ENCODE assay signal across 17 cellular contexts in the genomic region with DNA sequence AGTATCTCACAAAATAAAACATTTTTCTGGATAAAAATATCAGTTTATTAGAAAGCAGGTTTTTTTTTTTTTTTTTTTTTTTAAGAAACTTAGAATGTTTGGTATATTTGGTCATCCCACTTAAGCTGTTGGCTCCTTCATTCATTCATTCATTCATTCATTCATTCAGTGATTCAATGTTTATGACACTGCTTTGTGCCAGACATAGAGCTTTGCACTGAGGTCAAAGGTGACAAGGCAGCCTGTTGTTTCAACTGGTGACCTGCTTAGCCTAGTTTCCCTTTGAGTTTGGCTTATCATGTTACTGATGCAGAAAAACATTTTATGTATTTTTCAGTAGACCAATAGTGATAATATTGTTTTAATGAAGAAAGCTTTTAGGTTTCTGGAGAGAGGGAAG. TPM values are rescaled to one million over a fixed set of nuclear protein-coding genes. Genes with fewer than 3 reads are reported as not detected.
DNase-seq lines count a peak whose midpoint lies in the region; ATAC-seq and TF ChIP-seq lines count a peak whose summit lies in the region.
"Had no signal": no experiment of that assay in that cellular context is flagged by ENCODE, and none has a peak within 500 bp of the region (broad histone marks: within the 10 kb centered on the region; RNA-seq: fewer than 3 reads in every experiment).

No MANE protein-coding gene starts in this region.

- H3K27me3 Mint-ChIP-seq in memory B cell = no peaks in the 10 kb centered on the region
- H3K27me3 Mint-ChIP-seq in activated CD4-positive, alpha-beta memory T cell treated with anti-CD3 and anti-CD28 coated beads, Interleukin-2, amount 10 ng/mL, durations not matched to agents 7 days and 5 days = no peaks in the 10 kb centered on the region
- H3K27me3 Mint-ChIP-seq in endodermal cell (ENCODE audit: insufficient read depth) = no peaks in the 10 kb centered on the region
- H3K27me3 Mint-ChIP-seq: CD4-positive, alpha-beta T cell had no signal

- H3K27ac ChIP-seq in cardiac muscle cell = peak overlapping the region; percentile 53
- no peak overlapping the region for H3K27ac ChIP-seq in right cardiac atrium (ENCODE audit: low read length)
- H3K27ac ChIP-seq in cingulate gyrus (ENCODE audit: low read depth, low read length) = peak overlapping the region; percentile 19
- peak overlapping the region in 2 of 3 donors; percentile 44 to 46 for H3K27ac ChIP-seq in thyroid gland
- no peak overlapping the region for H3K27ac ChIP-seq in substantia nigra (ENCODE audit: low read depth, low read length, poor library complexity, severe bottlenecking)
- H3K27ac ChIP-seq in endodermal cell (ENCODE audit: low read depth, low read length) = no peak overlapping the region

- CTCF ChIA-PET in activated CD4-positive, alpha-beta memory T cell treated with anti-CD3 and anti-CD28 coated beads, Interleukin-2, amount 10 ng/mL, durations not matched to agents 7 days and 5 days (lab: Charles Lee) = interaction anchor here (1.0 to 2.0 kb wide), 2 partner anchors 14 to 297 kb away, joined by 3 to 7 read pairs; no protein-coding TSS in a partner anchor

- TF ChIP-seq CTCF in cardiac muscle cell (IDR thresholded peaks at IDR 0.05; ENCODE audit: low read depth, low read length) (no peak), thyroid gland (IDR thresholded peaks at IDR 0.05) (no peak), endodermal cell (conservative IDR thresholded peaks at IDR 0.05) (no peak)

- H3K4me1 Mint-ChIP-seq in memory B cell = peaks cover 23% of the 10 kb centered on the region
- peaks cover 2% of the 10 kb centered on the region for H3K4me1 Mint-ChIP-seq in activated CD4-positive, alpha-beta memory T cell treated with anti-CD3 and anti-CD28 coated beads, Interleukin-2, amount 10 ng/mL, durations not matched to agents 7 days and 5 days
- peaks cover 14% of the 10 kb centered on the region for H3K4me1 Mint-ChIP-seq in endodermal cell

- no peak overlapping the region for H3K9ac ChIP-seq in endodermal cell (ENCODE audit: extremely low read depth, low read length, poor library complexity, severe bottlenecking)

- H3K4me1 ChIP-seq in cardiac muscle cell (ENCODE audit: low read depth) (peaks cover 53% of the 10 kb centered on the region), right cardiac atrium (ENCODE audit: control insufficient read depth, insufficient read depth, low read length) (peaks cover 9% of the 10 kb centered on the region), thyroid gland (peaks cover 72 to 74% of the 10 kb centered on the region in 2 donors), endodermal cell (ENCODE audit: control insufficient read depth, insufficient read depth, low read length) (no peaks in the 10 kb centered on the region)

- H3K27ac Mint-ChIP-seq in memory B cell (peak overlapping the region; percentile 58), endodermal cell (no peak overlapping the region)
- H3K27ac Mint-ChIP-seq in activated CD4-positive, alpha-beta memory T cell treated with anti-CD3 and anti-CD28 coated beads, Interleukin-2, amount 10 ng/mL, durations not matched to agents 7 days and 5 days = no peak overlapping the region

- no peaks in the 10 kb centered on the region for H3K9me3 ChIP-seq in cardiac muscle cell (ENCODE audit: low read depth)
- no peaks in the 10 kb centered on the region for H3K9me3 ChIP-seq in right cardiac atrium (ENCODE audit: control insufficient read depth, low read length)
- no peaks in the 10 kb centered on the region for H3K9me3 ChIP-seq in thyroid gland
- no peaks in the 10 kb centered on the region for H3K9me3 ChIP-seq in endodermal cell (ENCODE audit: control insufficient read depth, low read length)
- H3K9me3 ChIP-seq: BE2C, MG63 had no signal

- H3K4me3 ChIP-seq in cardiac muscle cell = no peak overlapping the region
- H3K4me3 ChIP-seq in right cardiac atrium (ENCODE audit: low read length) = no peak overlapping the region
- H3K4me3 ChIP-seq in thyroid gland (replicated peaks in 1 of 3) = no peak overlapping the region
- H3K4me3 ChIP-seq in endodermal cell (ENCODE audit: low read length) = no peak overlapping the region
- H3K4me3 ChIP-seq: MG63 had no signal

- ATAC-seq in right cardiac atrium (no peak), memory B cell (ENCODE audit: low read depth) (no peak)

- DNase-seq in cardiac muscle cell (ENCODE audit: low read depth in 1 of 2, low spot score in 1 of 2) (no peak), right cardiac atrium (no peak), memory B cell (ENCODE audit: low spot score in 2 of 2) (no peak), thyroid gland (no peak), substantia nigra (lab: John Stamatoyannopoulos, UW) (no peak), endodermal cell (no peak)
- DNase-seq in activated CD4-positive, alpha-beta memory T cell treated with anti-CD3 and anti-CD28 coated beads, Interleukin-2, amount 10 ng/mL, durations not matched to agents 7 days and 5 days = no peak
- DNase-seq: 8988T; BE2C; CD4-positive, alpha-beta T cell; Karpas-422; MG63; NCI-H1105; NCI-H1694 treated with DMSO at 0.1 percent for 48 hours; NCI-H345; NCI-H526 had no signal

- no peak for TF ChIP-seq POLR2A in thyroid gland (IDR thresholded peaks at IDR 0.05)

- POLR2A ChIA-PET in activated CD4-positive, alpha-beta memory T cell treated with anti-CD3 and anti-CD28 coated beads, Interleukin-2, amount 10 ng/mL, durations not matched to agents 7 days and 5 days (lab: Charles Lee) = interaction anchor here (0.5 to 1.7 kb wide), 3 partner anchors 24 to 27 kb away, joined by 3 to 4 read pairs (median 3); a partner anchor contains a TSS

- H3K36me3 Mint-ChIP-seq in memory B cell (peaks cover 3% of the 10 kb centered on the region), endodermal cell (ENCODE audit: low read depth) (no peaks in the 10 kb centered on the region)
- H3K36me3 Mint-ChIP-seq in activated CD4-positive, alpha-beta memory T cell treated with anti-CD3 and anti-CD28 coated beads, Interleukin-2, amount 10 ng/mL, durations not matched to agents 7 days and 5 days (ENCODE audit: low read depth) = peaks cover 17% of the 10 kb centered on the region

- H3K36me3 ChIP-seq in cardiac muscle cell (no peaks in the 10 kb centered on the region), thyroid gland (no peaks in the 10 kb centered on the region), endodermal cell (ENCODE audit: control insufficient read depth, insufficient read depth, low read length) (peaks cover 15% of the 10 kb centered on the region)

- H3K27me3 ChIP-seq in cardiac muscle cell (no peaks in the 10 kb centered on the region), right cardiac atrium (ENCODE audit: control insufficient read depth, insufficient read depth) (no peaks in the 10 kb centered on the region), thyroid gland (no peaks in the 10 kb centered on the region), endodermal cell (ENCODE audit: control insufficient read depth, insufficient read depth, low read length, poor library complexity, severe bottlenecking) (no peaks in the 10 kb centered on the region)
- H3K27me3 ChIP-seq: BE2C, MG63 had no signal

- H3K9me3 Mint-ChIP-seq in memory B cell (no peaks in the 10 kb centered on the region), endodermal cell (no peaks in the 10 kb centered on the region)
- H3K9me3 Mint-ChIP-seq in activated CD4-positive, alpha-beta memory T cell treated with anti-CD3 and anti-CD28 coated beads, Interleukin-2, amount 10 ng/mL, durations not matched to agents 7 days and 5 days = no peaks in the 10 kb centered on the region
- H3K9me3 Mint-ChIP-seq: CD4-positive, alpha-beta T cell had no signal

- H3K4me3 Mint-ChIP-seq in memory B cell = no peak overlapping the region
- H3K4me3 Mint-ChIP-seq in activated CD4-positive, alpha-beta memory T cell treated with anti-CD3 and anti-CD28 coated beads, Interleukin-2, amount 10 ng/mL, durations not matched to agents 7 days and 5 days = no peak overlapping the region
- H3K4me3 Mint-ChIP-seq in endodermal cell = no peak overlapping the region
- H3K4me3 Mint-ChIP-seq: CD4-positive, alpha-beta T cell had no signal

- intact Hi-C loops in right cardiac atrium (cut with DNase I) (loop anchor here in 1 of 4 donors (10.0 kb wide), 1 partner anchor 53 kb away; no protein-coding TSS in a partner anchor), thyroid gland (cut with DNase I) (no loop called here)

RNA-seq across cellular contexts. Expression of a gene that starts 23.5 kb away (rescaled TPM):
- 52.9 and 65.2 TPM in 2 replicates for total RNA-seq in cardiac muscle cell
- 23.8 and 33.6 TPM in 2 replicates for polyA plus RNA-seq in cardiac muscle cell
- 100 to 1,000 TPM in 2 of 4 donors, 10 to 100 TPM in 2; 92.4 to 152 (median 98.8) TPM for total RNA-seq in right cardiac atrium
- polyA plus RNA-seq in right cardiac atrium = 23.9 TPM
- total RNA-seq in thyroid gland = 10 to 100 TPM; 51.5 to 69.5 (median 66.1) TPM
- total RNA-seq in activated CD4-positive, alpha-beta memory T cell treated with anti-CD3 and anti-CD28 coated beads, Interleukin-2, amount 10 ng/mL, durations not matched to agents 7 days and 5 days = 10 to 100 TPM; 17.3 to 19.5 TPM
- 10 to 100 TPM in 1 of 2 donors, 1 to 10 TPM in 1; 9.4 to 11.3 TPM for total RNA-seq in endodermal cell
- polyA plus RNA-seq in endodermal cell (2013, experiment 1 of 2) = 9.7 TPM
- 9.3 TPM for polyA plus RNA-seq in endodermal cell (2013, experiment 2 of 2)

Comparison
In these comparisons a context has a peak if more than half of its experiments do, and no peak if none do; other contexts are left out.
1. H3K27ac ChIP-seq: peak in cardiac muscle cell (single experiment), cingulate gyrus (single experiment) and thyroid gland (2 of 3); none in right cardiac atrium (single experiment), substantia nigra (single experiment) and endodermal cell (single experiment).